1 cellular context compared by ENCODE assay signal in the genomic region with DNA sequence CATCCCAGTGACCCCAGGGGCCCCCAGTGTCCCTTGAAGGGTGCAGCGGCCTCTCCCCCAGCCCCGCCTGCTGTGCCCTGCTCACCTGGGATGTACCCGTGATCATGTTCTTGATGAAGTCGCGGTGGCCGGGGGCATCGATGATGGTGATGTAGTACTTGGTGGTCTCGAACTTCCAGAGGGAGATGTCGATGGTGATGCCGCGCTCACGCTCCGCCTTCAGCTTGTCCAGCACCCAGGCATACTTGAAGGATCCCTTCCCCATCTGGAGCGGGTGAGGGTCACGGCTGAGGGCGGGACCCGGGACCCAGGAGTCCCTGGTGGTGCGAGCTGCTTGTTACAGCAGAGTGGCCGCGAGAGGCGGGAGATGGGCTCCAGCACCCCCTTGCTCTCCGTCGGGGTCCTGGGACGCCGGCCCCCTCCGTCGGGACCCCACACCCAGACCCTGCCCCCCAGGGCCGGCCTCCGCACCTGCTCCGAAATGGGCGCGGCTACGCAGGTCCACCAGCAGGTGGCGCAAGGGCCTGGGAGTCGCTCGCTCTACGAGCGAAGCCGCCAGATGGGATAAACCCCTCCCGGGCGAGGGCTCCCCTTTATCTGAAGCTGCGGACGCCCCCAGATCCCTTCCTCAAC.
TF ChIP-seq lines count a peak whose summit lies in the region.

No MANE protein-coding gene starts in this region.

TF ChIP-seq in HepG2, 621 proteins besides CTCF, POLR2A, EP300 and RAD21 (continued from another document and continues in another):
- TF ChIP-seq U2AF2 (IDR thresholded peaks at IDR 0.05; ENCODE audit: low read depth, low read length) (no peak), YY1 (IDR thresholded peaks at IDR 0.05; ENCODE audit: insufficient read depth, insufficient replicate concordance, low read depth, low read length) (peak; percentile 29), KDM3A (CRISPR knock-in tag; IDR thresholded peaks at IDR 0.05; ENCODE audit: low read depth) (0 out of 2 replicates have a peak, but pooled peaks have one; percentile 61), SMARCC2 (IDR thresholded peaks at IDR 0.05) (no peak), AHR (CRISPR knock-in tag; IDR thresholded peaks at IDR 0.05) (peak; percentile 38; the same call in 1 of the 2 replicates), ZNF180 (CRISPR knock-in tag; IDR thresholded peaks at IDR 0.05; ENCODE audit: borderline replicate concordance, low read depth) (no peak), SMAD9 (CRISPR knock-in tag; IDR thresholded peaks at IDR 0.05) (no peak), CHCHD3 (CRISPR knock-in tag; IDR thresholded peaks at IDR 0.05) (no peak), CBX5 (CRISPR knock-in tag; IDR thresholded peaks at IDR 0.05; ENCODE audit: borderline replicate concordance) (no peak), GABPB1 (CRISPR knock-in tag; IDR thresholded peaks at IDR 0.05) (peak; percentile 55; the same call in 1 of the 2 replicates), ZFP36L2 (CRISPR knock-in tag; IDR thresholded peaks at IDR 0.05) (no peak), ZNF329 (CRISPR knock-in tag; IDR thresholded peaks at IDR 0.05; ENCODE audit: low read depth) (no peak), FOXC1 (CRISPR knock-in tag; IDR thresholded peaks at IDR 0.05; ENCODE audit: borderline replicate concordance) (peak; percentile 44; the same call in 1 of the 2 replicates), ZNF543 (CRISPR knock-in tag; IDR thresholded peaks at IDR 0.05) (no peak), ATRX (CRISPR knock-in tag; IDR thresholded peaks at IDR 0.05; ENCODE audit: borderline replicate concordance) (no peak), FOXA1 (IDR thresholded peaks at IDR 0.05) (no peak), FOXA1 (CRISPR knock-in tag; IDR thresholded peaks at IDR 0.05) (no peak), ZBTB21 (CRISPR knock-in tag; IDR thresholded peaks at IDR 0.05) (no peak), LCORL (IDR thresholded peaks at IDR 0.05) (no peak), LCORL (CRISPR knock-in tag; IDR thresholded peaks at IDR 0.05) (peak; percentile 43; the same call in 1 of the 2 replicates), RARG (CRISPR knock-in tag; IDR thresholded peaks at IDR 0.05; ENCODE audit: low read depth) (no peak), POLR2AphosphoS2 (IDR thresholded peaks at IDR 0.05; ENCODE audit: low read depth, low read length) (no peak), ATF7-NPFF (CRISPR knock-in tag; IDR thresholded peaks at IDR 0.05; ENCODE audit: low read depth) (no peak), NCOA2 (CRISPR knock-in tag; IDR thresholded peaks at IDR 0.05) (no peak), SRSF1 (optimal IDR thresholded peaks at IDR 0.05; ENCODE audit: low read depth, low read length) (no peak), MTA1 (CRISPR knock-in tag; IDR thresholded peaks at IDR 0.05; ENCODE audit: borderline replicate concordance) (no peak)
- TF ChIP-seq, protein P1, sequence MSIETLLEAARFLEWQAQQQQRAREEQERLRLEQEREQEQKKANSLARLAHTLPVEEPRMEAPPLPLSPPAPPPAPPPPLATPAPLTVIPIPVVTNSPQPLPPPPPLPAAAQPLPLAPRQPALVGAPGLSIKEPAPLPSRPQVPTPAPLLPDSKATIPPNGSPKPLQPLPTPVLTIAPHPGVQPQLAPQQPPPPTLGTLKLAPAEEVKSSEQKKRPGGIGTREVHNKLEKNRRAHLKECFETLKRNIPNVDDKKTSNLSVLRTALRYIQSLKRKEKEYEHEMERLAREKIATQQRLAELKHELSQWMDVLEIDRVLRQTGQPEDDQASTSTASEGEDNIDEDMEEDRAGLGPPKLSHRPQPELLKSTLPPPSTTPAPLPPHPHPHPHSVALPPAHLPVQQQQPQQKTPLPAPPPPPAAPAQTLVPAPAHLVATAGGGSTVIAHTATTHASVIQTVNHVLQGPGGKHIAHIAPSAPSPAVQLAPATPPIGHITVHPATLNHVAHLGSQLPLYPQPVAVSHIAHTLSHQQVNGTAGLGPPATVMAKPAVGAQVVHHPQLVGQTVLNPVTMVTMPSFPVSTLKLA (IDR thresholded peaks at IDR 0.05), result no peak
- TF ChIP-seq, protein P2, sequence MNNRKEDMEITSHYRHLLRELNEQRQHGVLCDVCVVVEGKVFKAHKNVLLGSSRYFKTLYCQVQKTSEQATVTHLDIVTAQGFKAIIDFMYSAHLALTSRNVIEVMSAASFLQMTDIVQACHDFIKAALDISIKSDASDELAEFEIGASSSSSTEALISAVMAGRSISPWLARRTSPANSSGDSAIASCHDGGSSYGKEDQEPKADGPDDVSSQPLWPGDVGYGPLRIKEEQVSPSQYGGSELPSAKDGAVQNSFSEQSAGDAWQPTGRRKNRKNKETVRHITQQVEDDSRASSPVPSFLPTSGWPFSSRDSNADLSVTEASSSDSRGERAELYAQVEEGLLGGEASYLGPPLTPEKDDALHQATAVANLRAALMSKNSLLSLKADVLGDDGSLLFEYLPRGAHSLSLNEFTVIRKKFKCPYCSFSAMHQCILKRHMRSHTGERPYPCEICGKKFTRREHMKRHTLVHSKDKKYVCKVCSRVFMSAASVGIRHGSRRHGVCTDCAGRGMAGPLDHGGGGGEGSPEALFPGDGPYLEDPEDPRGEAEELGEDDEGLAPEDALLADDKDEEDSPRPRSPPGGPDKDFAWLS (CRISPR knock-in tag; IDR thresholded peaks at IDR 0.05; ENCODE audit: borderline replicate concordance), result no peak
- TF ChIP-seq, protein P3, sequence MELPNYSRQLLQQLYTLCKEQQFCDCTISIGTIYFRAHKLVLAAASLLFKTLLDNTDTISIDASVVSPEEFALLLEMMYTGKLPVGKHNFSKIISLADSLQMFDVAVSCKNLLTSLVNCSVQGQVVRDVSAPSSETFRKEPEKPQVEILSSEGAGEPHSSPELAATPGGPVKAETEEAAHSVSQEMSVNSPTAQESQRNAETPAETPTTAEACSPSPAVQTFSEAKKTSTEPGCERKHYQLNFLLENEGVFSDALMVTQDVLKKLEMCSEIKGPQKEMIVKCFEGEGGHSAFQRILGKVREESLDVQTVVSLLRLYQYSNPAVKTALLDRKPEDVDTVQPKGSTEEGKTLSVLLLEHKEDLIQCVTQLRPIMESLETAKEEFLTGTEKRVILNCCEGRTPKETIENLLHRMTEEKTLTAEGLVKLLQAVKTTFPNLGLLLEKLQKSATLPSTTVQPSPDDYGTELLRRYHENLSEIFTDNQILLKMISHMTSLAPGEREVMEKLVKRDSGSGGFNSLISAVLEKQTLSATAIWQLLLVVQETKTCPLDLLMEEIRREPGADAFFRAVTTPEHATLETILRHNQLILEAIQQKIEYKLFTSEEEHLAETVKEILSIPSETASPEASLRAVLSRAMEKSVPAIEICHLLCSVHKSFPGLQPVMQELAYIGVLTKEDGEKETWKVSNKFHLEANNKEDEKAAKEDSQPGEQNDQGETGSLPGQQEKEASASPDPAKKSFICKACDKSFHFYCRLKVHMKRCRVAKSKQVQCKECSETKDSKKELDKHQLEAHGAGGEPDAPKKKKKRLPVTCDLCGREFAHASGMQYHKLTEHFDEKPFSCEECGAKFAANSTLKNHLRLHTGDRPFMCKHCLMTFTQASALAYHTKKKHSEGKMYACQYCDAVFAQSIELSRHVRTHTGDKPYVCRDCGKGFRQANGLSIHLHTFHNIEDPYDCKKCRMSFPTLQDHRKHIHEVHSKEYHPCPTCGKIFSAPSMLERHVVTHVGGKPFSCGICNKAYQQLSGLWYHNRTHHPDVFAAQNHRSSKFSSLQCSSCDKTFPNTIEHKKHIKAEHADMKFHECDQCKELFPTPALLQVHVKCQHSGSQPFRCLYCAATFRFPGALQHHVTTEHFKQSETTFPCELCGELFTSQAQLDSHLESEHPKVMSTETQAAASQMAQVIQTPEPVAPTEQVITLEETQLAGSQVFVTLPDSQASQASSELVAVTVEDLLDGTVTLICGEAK (IDR thresholded peaks at IDR 0.05), result no peak
- TF ChIP-seq, protein P3 (CRISPR knock-in tag; IDR thresholded peaks at IDR 0.05), result 0 out of 2 replicates have a peak, but pooled peaks have one; percentile 31
- TF ChIP-seq, protein P4, sequence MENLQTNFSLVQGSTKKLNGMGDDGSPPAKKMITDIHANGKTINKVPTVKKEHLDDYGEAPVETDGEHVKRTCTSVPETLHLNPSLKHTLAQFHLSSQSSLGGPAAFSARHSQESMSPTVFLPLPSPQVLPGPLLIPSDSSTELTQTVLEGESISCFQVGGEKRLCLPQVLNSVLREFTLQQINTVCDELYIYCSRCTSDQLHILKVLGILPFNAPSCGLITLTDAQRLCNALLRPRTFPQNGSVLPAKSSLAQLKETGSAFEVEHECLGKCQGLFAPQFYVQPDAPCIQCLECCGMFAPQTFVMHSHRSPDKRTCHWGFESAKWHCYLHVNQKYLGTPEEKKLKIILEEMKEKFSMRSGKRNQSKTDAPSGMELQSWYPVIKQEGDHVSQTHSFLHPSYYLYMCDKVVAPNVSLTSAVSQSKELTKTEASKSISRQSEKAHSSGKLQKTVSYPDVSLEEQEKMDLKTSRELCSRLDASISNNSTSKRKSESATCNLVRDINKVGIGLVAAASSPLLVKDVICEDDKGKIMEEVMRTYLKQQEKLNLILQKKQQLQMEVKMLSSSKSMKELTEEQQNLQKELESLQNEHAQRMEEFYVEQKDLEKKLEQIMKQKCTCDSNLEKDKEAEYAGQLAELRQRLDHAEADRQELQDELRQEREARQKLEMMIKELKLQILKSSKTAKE (CRISPR knock-in tag; IDR thresholded peaks at IDR 0.05; ENCODE audit: borderline replicate concordance), result 0 out of 2 replicates have a peak, but pooled peaks have one; percentile 11
- TF ChIP-seq, protein P5, sequence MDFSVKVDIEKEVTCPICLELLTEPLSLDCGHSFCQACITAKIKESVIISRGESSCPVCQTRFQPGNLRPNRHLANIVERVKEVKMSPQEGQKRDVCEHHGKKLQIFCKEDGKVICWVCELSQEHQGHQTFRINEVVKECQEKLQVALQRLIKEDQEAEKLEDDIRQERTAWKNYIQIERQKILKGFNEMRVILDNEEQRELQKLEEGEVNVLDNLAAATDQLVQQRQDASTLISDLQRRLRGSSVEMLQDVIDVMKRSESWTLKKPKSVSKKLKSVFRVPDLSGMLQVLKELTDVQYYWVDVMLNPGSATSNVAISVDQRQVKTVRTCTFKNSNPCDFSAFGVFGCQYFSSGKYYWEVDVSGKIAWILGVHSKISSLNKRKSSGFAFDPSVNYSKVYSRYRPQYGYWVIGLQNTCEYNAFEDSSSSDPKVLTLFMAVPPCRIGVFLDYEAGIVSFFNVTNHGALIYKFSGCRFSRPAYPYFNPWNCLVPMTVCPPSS (IDR thresholded peaks at IDR 0.05), result no peak
- TF ChIP-seq, protein P6, sequence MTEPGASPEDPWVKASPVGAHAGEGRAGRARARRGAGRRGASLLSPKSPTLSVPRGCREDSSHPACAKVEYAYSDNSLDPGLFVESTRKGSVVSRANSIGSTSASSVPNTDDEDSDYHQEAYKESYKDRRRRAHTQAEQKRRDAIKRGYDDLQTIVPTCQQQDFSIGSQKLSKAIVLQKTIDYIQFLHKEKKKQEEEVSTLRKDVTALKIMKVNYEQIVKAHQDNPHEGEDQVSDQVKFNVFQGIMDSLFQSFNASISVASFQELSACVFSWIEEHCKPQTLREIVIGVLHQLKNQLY (CRISPR knock-in tag; IDR thresholded peaks at IDR 0.05), result no peak
- TF ChIP-seq, protein P7, sequence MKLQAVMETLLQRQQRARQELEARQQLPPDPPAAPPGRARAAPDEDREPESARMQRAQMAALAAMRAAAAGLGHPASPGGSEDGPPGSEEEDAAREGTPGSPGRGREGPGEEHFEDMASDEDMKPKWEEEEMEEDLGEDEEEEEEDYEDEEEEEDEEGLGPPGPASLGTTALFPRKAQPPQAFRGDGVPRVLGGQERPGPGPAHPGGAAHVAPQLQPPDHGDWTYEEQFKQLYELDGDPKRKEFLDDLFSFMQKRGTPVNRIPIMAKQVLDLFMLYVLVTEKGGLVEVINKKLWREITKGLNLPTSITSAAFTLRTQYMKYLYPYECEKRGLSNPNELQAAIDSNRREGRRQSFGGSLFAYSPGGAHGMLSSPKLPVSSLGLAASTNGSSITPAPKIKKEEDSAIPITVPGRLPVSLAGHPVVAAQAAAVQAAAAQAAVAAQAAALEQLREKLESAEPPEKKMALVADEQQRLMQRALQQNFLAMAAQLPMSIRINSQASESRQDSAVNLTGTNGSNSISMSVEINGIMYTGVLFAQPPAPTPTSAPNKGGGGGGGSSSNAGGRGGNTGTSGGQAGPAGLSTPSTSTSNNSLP (IDR thresholded peaks at IDR 0.05; ENCODE audit: low read depth, low read length), result no peak
- TF ChIP-seq, protein P8, sequence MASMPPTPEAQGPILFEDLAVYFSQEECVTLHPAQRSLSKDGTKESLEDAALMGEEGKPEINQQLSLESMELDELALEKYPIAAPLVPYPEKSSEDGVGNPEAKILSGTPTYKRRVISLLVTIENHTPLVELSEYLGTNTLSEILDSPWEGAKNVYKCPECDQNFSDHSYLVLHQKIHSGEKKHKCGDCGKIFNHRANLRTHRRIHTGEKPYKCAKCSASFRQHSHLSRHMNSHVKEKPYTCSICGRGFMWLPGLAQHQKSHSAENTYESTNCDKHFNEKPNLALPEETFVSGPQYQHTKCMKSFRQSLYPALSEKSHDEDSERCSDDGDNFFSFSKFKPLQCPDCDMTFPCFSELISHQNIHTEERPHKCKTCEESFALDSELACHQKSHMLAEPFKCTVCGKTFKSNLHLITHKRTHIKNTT (CRISPR knock-in tag; IDR thresholded peaks at IDR 0.05), result no peak
- TF ChIP-seq, protein P9, sequence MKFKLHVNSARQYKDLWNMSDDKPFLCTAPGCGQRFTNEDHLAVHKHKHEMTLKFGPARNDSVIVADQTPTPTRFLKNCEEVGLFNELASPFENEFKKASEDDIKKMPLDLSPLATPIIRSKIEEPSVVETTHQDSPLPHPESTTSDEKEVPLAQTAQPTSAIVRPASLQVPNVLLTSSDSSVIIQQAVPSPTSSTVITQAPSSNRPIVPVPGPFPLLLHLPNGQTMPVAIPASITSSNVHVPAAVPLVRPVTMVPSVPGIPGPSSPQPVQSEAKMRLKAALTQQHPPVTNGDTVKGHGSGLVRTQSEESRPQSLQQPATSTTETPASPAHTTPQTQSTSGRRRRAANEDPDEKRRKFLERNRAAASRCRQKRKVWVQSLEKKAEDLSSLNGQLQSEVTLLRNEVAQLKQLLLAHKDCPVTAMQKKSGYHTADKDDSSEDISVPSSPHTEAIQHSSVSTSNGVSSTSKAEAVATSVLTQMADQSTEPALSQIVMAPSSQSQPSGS (CRISPR knock-in tag; IDR thresholded peaks at IDR 0.05), result 0 out of 2 replicates have a peak, but pooled peaks have one; percentile 51
